In genomic region chr7:50632561-50633413, GRCh38 we compare ENCODE assay signal across 8 cellular contexts.
DNase-seq lines count a peak whose midpoint lies in the region; ATAC-seq, FAIRE-seq and TF ChIP-seq lines count a peak whose summit lies in the region.

No MANE protein-coding gene starts in this region.

- no peak overlapping the region for H3K27ac ChIP-seq in RWPE1
- H3K27ac ChIP-seq in hepatocyte, result no peak overlapping the region

- POLR2A ChIA-PET in RWPE1 (lab: Yijun Ruan, JAX; ENCODE audit: low non-redundant PET), result no interaction called here

- peaks cover 75% of the 10 kb centered on the region for H3K79me2 ChIP-seq in hepatocyte

- DNase-seq in COR-L47 (lab: John Stamatoyannopoulos, UW) (peak; percentile 57), GM19239 (ENCODE audit: insufficient read length, low spot score) (peak; percentile 40), RWPE1 (ENCODE audit: low spot score) (peak; percentile 42), hepatocyte (ENCODE audit: low spot score) (peak; percentile 49), UCSD-AML1 (lab: John Stamatoyannopoulos, UW; ENCODE audit: unreplicated experiment) (no peak)
- DNase-seq in activated gamma-delta T cell treated with anti-CD3 and anti-CD28 coated beads, Interleukin-2, amount 50 U/mL, for 16 hours (ENCODE audit: low read depth), result peak; percentile 36
- peak; percentile 10 to 26 for DNase-seq in stimulated activated CD4-positive, alpha-beta T cell treated with anti-CD3 and anti-CD28 coated beads, Interleukin-1b, Interleukin-23, amount 100 ng/mL, for 1 hour (ENCODE audit: low read depth in 2 of 2)

- H3K9me3 ChIP-seq in hepatocyte (ENCODE audit: low read depth), result no peaks in the 10 kb centered on the region

- TF ChIP-seq CTCF in RWPE1 (conservative IDR thresholded peaks at IDR 0.05; ENCODE audit: low read depth) (peak; percentile 85), hepatocyte (IDR thresholded peaks at IDR 0.05; ENCODE audit: poor library complexity) (peak; percentile 61)

- H3K4me1 ChIP-seq in hepatocyte (ENCODE audit: insufficient read depth), result no peaks in the 10 kb centered on the region

- H3K4me3 ChIP-seq in hepatocyte, result no peak overlapping the region

- CTCF ChIA-PET in RWPE1 (lab: Yijun Ruan, JAX), result interaction anchor here (0.6 to 2.1 kb wide), 13 partner anchors 10 to 530 kb away, joined by 3 to 16 read pairs (median 3); no protein-coding TSS in a partner anchor

- H3K4me2 ChIP-seq in hepatocyte, result no peak overlapping the region

- H4K20me1 ChIP-seq in hepatocyte (ENCODE audit: insufficient read depth, poor library complexity, severe bottlenecking), result peaks cover 10% of the 10 kb centered on the region

- WGBS in hepatocyte (ENCODE audit: low lambda C conversion rate, missing lambda C conversion rate), result 72% methylated on average over 10 of the region's 10 CpGs

- no peaks in the 10 kb centered on the region for H3K36me3 ChIP-seq in hepatocyte (replicated peaks; ENCODE audit: insufficient read depth, low read depth)

- H2AFZ ChIP-seq in hepatocyte, result no peak overlapping the region

- FAIRE-seq in GM19239 (lab: Jason Lieb, UNC), result peak; percentile 84

- peak; percentile 86 for ATAC-seq in HG03460 (IDR thresholded peaks at IDR 0.05; ENCODE audit: unreplicated experiment)

- H3K27me3 ChIP-seq in hepatocyte, result no peaks in the 10 kb centered on the region

- H3K9me2 ChIP-seq in hepatocyte (replicated peaks; ENCODE audit: insufficient read depth), result no peaks in the 10 kb centered on the region
